In genomic region chr2:15794608-15795134, GRCh38 we compare ENCODE assay signal across 34 cellular contexts.
"Had no signal": no experiment of that assay in that cellular context is flagged by ENCODE, and none has a peak within 500 bp of the region (broad histone marks: within the 10 kb centered on the region; RNA-seq: fewer than 3 reads in every experiment).

No MANE protein-coding gene starts in this region.

- H3K36me3 ChIP-seq: MG63 had no signal

- H3K27ac ChIP-seq: KMS-11 had no signal

- H3K4me3 ChIP-seq: MG63 had no signal

- DNase-seq: Karpas-422, Kasumi-1, KBM-7, KG1, MM.1S, MV-4-11, NCI-H1048, NCI-H1092, NCI-H1092 treated with DMSO at 0.1 percent for 48 hours, NCI-H1105, NCI-H1105 treated with DMSO at 0.1 percent for 48 hours, NCI-H1417, NCI-H1417 treated with DMSO at 0.1 percent for 48 hours, NCI-H1436, NCI-H1436 treated with DMSO at 0.1 percent for 48 hours, NCI-H146, NCI-H1694, NCI-H1694 treated with DMSO at 0.1 percent for 48 hours, NCI-H187, NCI-H187 treated with DMSO at 0.1 percent for 48 hours, NCI-H1930, NCI-H2029 treated with DMSO at 0.1 percent for 48 hours, NCI-H2081, NCI-H2081 treated with DMSO at 0.1 percent for 48 hours, NCI-H2171, NCI-H2171 treated with DMSO at 0.1 percent for 48 hours, NCI-H2227 treated with DMSO at 0.1 percent for 48 hours, NCI-H226, NCI-H345, NCI-H446, NCI-H446 treated with DMSO at 0.1 percent for 48 hours, NCI-H510A had no signal

- H3K27me3 ChIP-seq: MG63 had no signal

- H3K9me3 ChIP-seq: MG63 had no signal
